ENCODE assay signal across 23 cellular contexts in genomic region chr12:7209958-7210357, GRCh38. TPM values are rescaled to one million over a fixed set of nuclear protein-coding genes. Genes with fewer than 3 reads are reported as not detected.
DNase-seq lines count a peak whose midpoint lies in the region; ATAC-seq and TF ChIP-seq lines count a peak whose summit lies in the region.
"Had no signal": no experiment of that assay in that cellular context is flagged by ENCODE, and none has a peak within 500 bp of the region (broad histone marks: within the 10 kb centered on the region; RNA-seq: fewer than 3 reads in every experiment).

No MANE protein-coding gene starts in this region.

- 99% methylated on average over 14 of the region's 14 CpGs for WGBS in prostate gland

- no peak overlapping the region for H3K27ac ChIP-seq in prostate gland
- H3K27ac ChIP-seq: BLaER1 had no signal

- no peak for TF ChIP-seq POLR2A in prostate gland (IDR thresholded peaks at IDR 0.05)

- peak overlapping the region; percentile 89 for H3K27ac Mint-ChIP-seq in endothelial cell (ENCODE audit: unreplicated experiment)
- H3K27ac Mint-ChIP-seq: CD4-positive, CD25-positive, alpha-beta regulatory T cell had no signal

- no peaks in the 10 kb centered on the region for H3K9me3 Mint-ChIP-seq in endothelial cell (ENCODE audit: unreplicated experiment)

- peak; percentile 15 for DNase-seq in endothelial cell (ENCODE audit: low spot score)
- peak; percentile 61 for DNase-seq in posterior vena cava (ENCODE audit: low spot score)
- DNase-seq in hepatic stellate cell (ENCODE audit: low spot score): no peak
- DNase-seq in prostate gland (ENCODE audit: low spot score): no peak
- DNase-seq: 8988T; ACHN; BE2C; C1 segment of cervical spinal cord; CD4-positive, alpha-beta memory T cell; CD4-positive, CD25-positive, alpha-beta regulatory T cell; CD8-positive, alpha-beta memory T cell; COR-L47; DMS 273 treated with DMSO at 0.1 percent for 48 hours; DMS153; DMS53; DMS79; DND-41; EL; GDM1 had no signal

- H3K4me1 ChIP-seq in prostate gland (replicated peaks): no peaks in the 10 kb centered on the region
- H3K4me1 ChIP-seq: BE2C had no signal

- TF ChIP-seq CTCF in endothelial cell (IDR thresholded peaks at IDR 0.05; ENCODE audit: unreplicated experiment) (no peak), prostate gland (IDR thresholded peaks at IDR 0.05) (no peak)

- intact Hi-C loops in posterior vena cava (cut with DNase I): no loop called here
- intact Hi-C loops in prostate gland (cut with DNase I): no loop called here

- H3K27me3 Mint-ChIP-seq in endothelial cell (ENCODE audit: unreplicated experiment): peaks cover 8% of the 10 kb centered on the region
- H3K27me3 Mint-ChIP-seq: CD4-positive, alpha-beta memory T cell; CD4-positive, CD25-positive, alpha-beta regulatory T cell; CD8-positive, alpha-beta memory T cell had no signal

- no peak for ATAC-seq in GM21786 (IDR thresholded peaks at IDR 0.05; ENCODE audit: unreplicated experiment)
- ATAC-seq: GM12878 had no signal

- peaks cover 19% of the 10 kb centered on the region for H3K4me1 Mint-ChIP-seq in endothelial cell (ENCODE audit: unreplicated experiment)
- H3K4me1 Mint-ChIP-seq: CD4-positive, alpha-beta memory T cell; CD8-positive, alpha-beta memory T cell had no signal

- no peak overlapping the region for H3K4me3 Mint-ChIP-seq in endothelial cell (ENCODE audit: unreplicated experiment)
- H3K4me3 Mint-ChIP-seq: CD14-positive monocyte; CD8-positive, alpha-beta memory T cell had no signal

- peaks cover 49% of the 10 kb centered on the region for H3K36me3 Mint-ChIP-seq in endothelial cell (ENCODE audit: low read depth, unreplicated experiment)

- H3K4me3 ChIP-seq in prostate gland: no peak overlapping the region
- H3K4me3 ChIP-seq: BLaER1, GM12878 had no signal

- H3K27me3 ChIP-seq in prostate gland (replicated peaks; ENCODE audit: insufficient read depth): no peaks in the 10 kb centered on the region
- H3K27me3 ChIP-seq: BE2C, BLaER1 had no signal

- peaks cover 4 to 15% of the 10 kb centered on the region in 2 donors for H3K36me3 ChIP-seq in prostate gland

- H3K9me3 ChIP-seq in prostate gland: no peaks in the 10 kb centered on the region
- H3K9me3 ChIP-seq: BE2C had no signal

RNA-seq across cellular contexts. Expression of gene PEX5, which starts 20.5 kb away (rescaled TPM):
- total RNA-seq in endothelial cell (ENCODE audit: unreplicated experiment): 22.2 TPM
- total RNA-seq in posterior vena cava: 10 to 100 TPM; 34.7 to 39.6 TPM
- 10 to 100 TPM; 26.2 to 78.6 TPM for total RNA-seq in prostate gland

Comparison
In these comparisons a context has a peak if more than half of its experiments do, and no peak if none do; other contexts are left out.
1. DNase-seq: peak in endothelial cell (single experiment) and posterior vena cava (single experiment); none in hepatic stellate cell (single experiment) and prostate gland (single experiment).